Comparison of ENCODE assay signal across 23 cellular contexts in genomic region chr2:191721331-191721730, GRCh38.
"Had no signal": no experiment of that assay in that cellular context is flagged by ENCODE, and none has a peak within 500 bp of the region (broad histone marks: within the 10 kb centered on the region; RNA-seq: fewer than 3 reads in every experiment).

No MANE protein-coding gene starts in this region.

- H3K9me3 Mint-ChIP-seq: dendritic cell treated with granulocyte-macrophage colony-stimulating factor and Interleukin-4, amounts not matched to agents 40 ng/mL and 50 ng/mL, for 4 days; natural killer cell; stimulated activated memory B cell treated with anti-CD40 and anti-IgM and Interleukin-4, amounts not matched to agents 10 μg/mL and 1 μg/mL and 100 μg/mL, for 72 hours had no signal

- H3K27ac ChIP-seq: esophagus squamous epithelium, lower lobe of right lung, ovary, psoas muscle, sigmoid colon, testis, tibial artery, upper lobe of right lung, uterus had no signal

- H3K27me3 ChIP-seq: esophagus squamous epithelium, ovary, sigmoid colon, testis, tibial artery, upper lobe of right lung, uterus had no signal

- DNase-seq: effector memory CD4-positive, alpha-beta T cell; erythroblast; esophagus squamous epithelium; foreskin melanocyte; head of caudate nucleus; left ventricle myocardium superior; lower lobe of right lung; natural killer cell; occipital lobe; ovary; posterior cingulate gyrus; psoas muscle; right cardiac atrium; sigmoid colon; stimulated activated CD4-positive, alpha-beta T cell treated with anti-CD3 and anti-CD28 coated beads, Interleukin-4, amount 100 ng/mL, for 4 hours; stimulated activated naive CD8-positive, alpha-beta T cell treated with anti-CD3 and anti-CD28 coated beads, Interleukin-15, Interleukin-2, amounts not matched to agents 100 U/mL and 50 U/mL, for 24 hours; substantia nigra; testis; tibial artery; upper lobe of right lung; uterus had no signal

- H3K36me3 Mint-ChIP-seq: natural killer cell; stimulated activated memory B cell treated with anti-CD40 and anti-IgM and Interleukin-4, amounts not matched to agents 10 μg/mL and 1 μg/mL and 100 μg/mL, for 72 hours had no signal

- H3K4me3 ChIP-seq: esophagus squamous epithelium, lower lobe of right lung, ovary, psoas muscle, sigmoid colon, testis, tibial artery, upper lobe of right lung, uterus had no signal

- H3K27me3 Mint-ChIP-seq: dendritic cell treated with granulocyte-macrophage colony-stimulating factor and Interleukin-4, amounts not matched to agents 40 ng/mL and 50 ng/mL, for 4 days; stimulated activated memory B cell treated with anti-CD40 and anti-IgM and Interleukin-4, amounts not matched to agents 10 μg/mL and 1 μg/mL and 100 μg/mL, for 72 hours had no signal

- H3K4me1 Mint-ChIP-seq: natural killer cell; stimulated activated memory B cell treated with anti-CD40 and anti-IgM and Interleukin-4, amounts not matched to agents 10 μg/mL and 1 μg/mL and 100 μg/mL, for 72 hours had no signal

- ATAC-seq: left ventricle myocardium superior; lower lobe of right lung; natural killer cell; psoas muscle; right cardiac atrium; stimulated activated memory B cell treated with anti-CD40 and anti-IgM and Interleukin-4, amounts not matched to agents 10 μg/mL and 1 μg/mL and 100 μg/mL, for 72 hours; stimulated activated naive CD8-positive, alpha-beta T cell treated with anti-CD3 and anti-CD28 coated beads, Interleukin-15, Interleukin-2, amounts not matched to agents 100 U/mL and 50 U/mL, for 24 hours; upper lobe of right lung had no signal

- H3K9me3 ChIP-seq: esophagus squamous epithelium, lower lobe of right lung, ovary, psoas muscle, testis, tibial artery, upper lobe of right lung, uterus had no signal

- H3K27ac Mint-ChIP-seq: dendritic cell treated with granulocyte-macrophage colony-stimulating factor and Interleukin-4, amounts not matched to agents 40 ng/mL and 50 ng/mL, for 4 days; natural killer cell; stimulated activated memory B cell treated with anti-CD40 and anti-IgM and Interleukin-4, amounts not matched to agents 10 μg/mL and 1 μg/mL and 100 μg/mL, for 72 hours had no signal

- H3K4me1 ChIP-seq: esophagus squamous epithelium, lower lobe of right lung, psoas muscle, sigmoid colon, testis, tibial artery, upper lobe of right lung, uterus had no signal

- H3K36me3 ChIP-seq: esophagus squamous epithelium, lower lobe of right lung, ovary, sigmoid colon, tibial artery, upper lobe of right lung, uterus had no signal

- H3K4me3 Mint-ChIP-seq: dendritic cell treated with granulocyte-macrophage colony-stimulating factor and Interleukin-4, amounts not matched to agents 40 ng/mL and 50 ng/mL, for 4 days; natural killer cell; stimulated activated memory B cell treated with anti-CD40 and anti-IgM and Interleukin-4, amounts not matched to agents 10 μg/mL and 1 μg/mL and 100 μg/mL, for 72 hours had no signal
